15 cellular contexts compared by ENCODE assay signal in genomic region chr16:75351183-75351582, GRCh38.
DNase-seq lines count a peak whose midpoint lies in the region; ATAC-seq and TF ChIP-seq lines count a peak whose summit lies in the region.
"Had no signal": no experiment of that assay in that cellular context is flagged by ENCODE, and none has a peak within 500 bp of the region (broad histone marks: within the 10 kb centered on the region; RNA-seq: fewer than 3 reads in every experiment).

No MANE protein-coding gene starts in this region.

- no peak for TF ChIP-seq CTCF in choroid plexus epithelial cell (conservative IDR thresholded peaks at IDR 0.05; ENCODE audit: low read depth, low read length)

- H3K4me3 ChIP-seq in choroid plexus epithelial cell (ENCODE audit: low read depth, low read length), result no peak overlapping the region
- H3K4me3 ChIP-seq: mucosa of descending colon, right lobe of liver, transverse colon had no signal

- ATAC-seq in HG02678 (IDR thresholded peaks at IDR 0.05; ENCODE audit: unreplicated experiment), result no peak
- ATAC-seq: mucosa of descending colon, T-cell had no signal

- peak; percentile 81 for DNase-seq in AG08395 (ENCODE audit: low spot score)
- DNase-seq in M059J (ENCODE audit: low read depth), result peak; percentile 83
- DNase-seq in choroid plexus epithelial cell (ENCODE audit: low read depth), result peak; percentile 84
- peak; percentile 64 for DNase-seq in kidney tubule cell (ENCODE audit: low spot score)
- DNase-seq in activated effector memory CD4-positive, alpha-beta T cell treated with anti-CD3 and anti-CD28 coated beads, Interleukin-2, amount 50 U/mL, for 16 hours, result no peak
- DNase-seq in NCI-H524 (lab: John Stamatoyannopoulos, UW), result no peak
- DNase-seq in activated gamma-delta T cell (lab: John Stamatoyannopoulos, UW), result no peak
- DNase-seq: activated CD4-positive, alpha-beta T cell treated with anti-CD3 and anti-CD28 coated beads, Interleukin-2, amount 10 ng/mL, durations not matched to agents 24 days and 14 days; activated gamma-delta T cell treated with Interleukin-2 at 50 U/mL for 16 hours; mucosa of descending colon; NCI-H1694 treated with DMSO at 0.1 percent for 48 hours; right lobe of liver; T-cell; transverse colon had no signal

Comparison
In these comparisons a context has a peak if more than half of its experiments do, and no peak if none do; other contexts are left out.
1. DNase-seq: peak in AG08395 (single experiment), M059J (single experiment), choroid plexus epithelial cell (single experiment) and kidney tubule cell (single experiment); none in activated effector memory CD4-positive, alpha-beta T cell treated with anti-CD3 and anti-CD28 coated beads, Interleukin-2, amount 50 U/mL, for 16 hours (single experiment), NCI-H524 (0 of 2) and activated gamma-delta T cell (single experiment).